Comparison of ENCODE assay signal across 10 cellular contexts in genomic region chr20:31677553-31678260, GRCh38. TPM values are rescaled to one million over a fixed set of nuclear protein-coding genes. Genes with fewer than 3 reads are reported as not detected.
DNase-seq lines count a peak whose midpoint lies in the region; ATAC-seq, FAIRE-seq and TF ChIP-seq lines count a peak whose summit lies in the region.
"Had no signal": no experiment of that assay in that cellular context is flagged by ENCODE, and none has a peak within 500 bp of the region (broad histone marks: within the 10 kb centered on the region; RNA-seq: fewer than 3 reads in every experiment).

No MANE protein-coding gene starts in this region.

- BruUV-seq in OCI-LY7 (replicated peaks; lab: Mats Ljungman, UMichigan) = no TSS peak

- H3K36me3 ChIP-seq in CD4-positive, alpha-beta memory T cell (ENCODE audit: insufficient read depth, low read length) = peaks cover 5% of the 10 kb centered on the region
- H3K36me3 ChIP-seq in OCI-LY7 (ENCODE audit: insufficient read depth, low read length) (peaks cover 50% of the 10 kb centered on the region), pancreas (peaks cover 0 to 11% (median 0%) of the 10 kb centered on the region in 3 donors)

- DNase-seq in CD4-positive, alpha-beta memory T cell = no peak
- DNase-seq in OCI-LY7 (ENCODE audit: low spot score) (no peak), pancreas (no peak), G401 (ENCODE audit: low spot score) (no peak), lower leg skin (ENCODE audit: low spot score in 2 of 2) (no peak)
- DNase-seq: NCI-H510A treated with DMSO at 0.1 percent for 48 hours; stimulated activated CD8-positive, alpha-beta memory T cell treated with anti-CD3 and anti-CD28 coated beads, Interleukin-4, amount 100 ng/mL, for 48 hours had no signal

- 95 to 97% methylated on average over 2 of the region's 2 CpGs for WGBS in pancreas, 2 donors
- 93 to 94% methylated on average over 2 of the region's 2 CpGs for WGBS in lower leg skin, 2 donors

- no peak overlapping the region for H3K4me3 ChIP-seq in CD4-positive, alpha-beta memory T cell (ENCODE audit: low read length in 2 of 2)
- H3K4me3 ChIP-seq in OCI-LY7 (ENCODE audit: low read depth, low read length, poor library complexity, severe bottlenecking) (no peak overlapping the region), pancreas (no peak overlapping the region), lower leg skin (ENCODE audit: low read depth, poor library complexity, severe bottlenecking) (no peak overlapping the region)

- in situ Hi-C loops in G401 (cut with HindIII; ENCODE audit: low sequenced_read_pairs) = no loop called here

- CTCF ChIA-PET in CD4-positive, alpha-beta memory T cell (lab: Charles Lee; ENCODE audit: partially characterized antibody) = interaction anchor here (5.7 to 8.2 kb wide), 2 partner anchors 17 to 46 kb away, joined by 87 to 94 read pairs; partner anchors contain the start of gene BCL2L1
- CTCF ChIA-PET in OCI-LY7 (lab: Charles Lee; ENCODE audit: unreplicated experiment) = interaction anchor here (0.6 to 1.3 kb wide), 3 partner anchors 16 to 46 kb away, joined by 3 to 8 read pairs (median 3); no protein-coding TSS in a partner anchor

- no peak for FAIRE-seq in pancreas (lab: Jason Lieb, UNC)

- H3K27ac Mint-ChIP-seq in CD4-positive, alpha-beta memory T cell = peak overlapping the region; percentile 88 to 97 (median 91)

- no peaks in the 10 kb centered on the region for H3K27me3 Mint-ChIP-seq in CD4-positive, alpha-beta memory T cell

- ATAC-seq in pancreas (no peak), HG02763 (IDR thresholded peaks at IDR 0.05; ENCODE audit: unreplicated experiment) (no peak), GM19351 (IDR thresholded peaks at IDR 0.05; ENCODE audit: unreplicated experiment) (no peak)

- H3K4me1 ChIP-seq in CD4-positive, alpha-beta memory T cell (ENCODE audit: insufficient read depth, low read length) = peaks cover 95% of the 10 kb centered on the region
- H3K4me1 ChIP-seq in OCI-LY7 (ENCODE audit: insufficient read depth, low read length, poor library complexity, severe bottlenecking) = peaks cover 88% of the 10 kb centered on the region
- H3K4me1 ChIP-seq in pancreas = peaks cover 22 to 53% (median 31%) of the 10 kb centered on the region in 3 donors

- intact Hi-C loops in CD4-positive, alpha-beta memory T cell (cut with micrococcal nuclease) = no loop called here
- intact Hi-C loops in OCI-LY7 (cut with micrococcal nuclease; ENCODE audit: unreplicated experiment) (no loop called here), pancreas (cut with DNase I) (no loop called here), lower leg skin (cut with DNase I; ENCODE audit: low total_unique reads) (no loop called here)

- no peak overlapping the region for H3K27ac ChIP-seq in CD4-positive, alpha-beta memory T cell (ENCODE audit: low read depth, low read length)
- H3K27ac ChIP-seq in OCI-LY7 (ENCODE audit: low read depth, low read length, poor library complexity, severe bottlenecking) (peak overlapping the region; percentile 13), cingulate gyrus (ENCODE audit: low read depth, low read length) (peak overlapping the region; percentile 66), pancreas (peak overlapping the region in 3 of 4 donors; percentile 3 to 28 (median 9))

- H4K20me1 ChIP-seq in OCI-LY7 (ENCODE audit: insufficient read depth, low read length) = no peaks in the 10 kb centered on the region

- no peaks in the 10 kb centered on the region for H3K9me3 Mint-ChIP-seq in CD4-positive, alpha-beta memory T cell

- TF ChIP-seq CTCF in OCI-LY7 (conservative IDR thresholded peaks at IDR 0.05; ENCODE audit: low read length) (no peak), pancreas (IDR thresholded peaks at IDR 0.05) (no peak), lower leg skin (IDR thresholded peaks at IDR 0.05) (no peak)

- H2AFZ ChIP-seq in OCI-LY7 (ENCODE audit: low read length) = no peak overlapping the region

- H3K9me2 ChIP-seq in OCI-LY7 (ENCODE audit: insufficient read depth, low read length) = no peaks in the 10 kb centered on the region

- H3K9me3 ChIP-seq in CD4-positive, alpha-beta memory T cell (ENCODE audit: control insufficient read depth in 1 of 2, low read length in 2 of 2) = no peaks in the 10 kb centered on the region
- H3K9me3 ChIP-seq in OCI-LY7 (ENCODE audit: low read length) (no peaks in the 10 kb centered on the region), pancreas (no peaks in the 10 kb centered on the region)

- H3K79me2 ChIP-seq in OCI-LY7 (ENCODE audit: insufficient read depth, low read depth, low read length) = peaks cover 45% of the 10 kb centered on the region; the same call in 1 of the 2 replicates

- no peak overlapping the region for H3K4me2 ChIP-seq in OCI-LY7 (ENCODE audit: low read length)

- no peak for TF ChIP-seq POLR2A in lower leg skin (IDR thresholded peaks at IDR 0.05)

- POLR2A ChIA-PET in CD4-positive, alpha-beta memory T cell (lab: Charles Lee; ENCODE audit: partially characterized antibody) = interaction anchor here (1.3 to 6.0 kb wide), 2 partner anchors 12 to 43 kb away, joined by 4 to 125 read pairs; partner anchors contain the start of gene BCL2L1
- POLR2A ChIA-PET in OCI-LY7 (lab: Charles Lee) = interaction anchor here (0.9 to 1.3 kb wide), 5 partner anchors 13 to 44 kb away, joined by 3 to 5 read pairs (median 4); no protein-coding TSS in a partner anchor

- H3K4me3 Mint-ChIP-seq in CD4-positive, alpha-beta memory T cell = peak overlapping the region in 7 of 8 donors; percentile 9 to 94 (median 62)

- no peaks in the 10 kb centered on the region for H3K27me3 ChIP-seq in CD4-positive, alpha-beta memory T cell (ENCODE audit: insufficient read depth, low read length)
- H3K27me3 ChIP-seq in pancreas = no peaks in the 10 kb centered on the region

- peaks cover 69 to 94% (median 80%) of the 10 kb centered on the region in 4 donors for H3K4me1 Mint-ChIP-seq in CD4-positive, alpha-beta memory T cell

- H3K36me3 Mint-ChIP-seq in CD4-positive, alpha-beta memory T cell = peaks cover 31 to 32% of the 10 kb centered on the region in 2 donors

RNA-seq across cellular contexts. Expression of gene COX4I2, which starts 40.0 kb away (rescaled TPM):
- not detected for total RNA-seq in CD4-positive, alpha-beta memory T cell
- not detected for polyA plus RNA-seq in CD4-positive, alpha-beta memory T cell
- total RNA-seq in OCI-LY7 (2014; rRNA removed; shearing (Covaris generic)) = not detected in 2 replicates
- total RNA-seq in OCI-LY7 (2022) = not detected in 2 replicates
- under 1 TPM in 5 of 6 donors, not detected in 1; 0.28 to 0.94 (median 0.60) TPM for total RNA-seq in pancreas
- polyA plus RNA-seq in pancreas = 1 to 10 TPM; 3.7 to 7.8 TPM
- total RNA-seq in G401 (2014; rRNA removed; shearing (Covaris generic)) = not detected in 2 replicates
- total RNA-seq in lower leg skin = 10 to 100 TPM in 1 of 4 donors, 1 to 10 TPM in 2, under 1 TPM in 1; 0.67 to 19.0 (median 3.3) TPM

RNA-seq across cellular contexts. Expression of gene BCL2L1, which starts 45.0 kb away (rescaled TPM):
- total RNA-seq in CD4-positive, alpha-beta memory T cell = 10 to 100 TPM; 20.3 to 20.8 TPM
- 10 to 100 TPM; 22.8 to 26.1 TPM for polyA plus RNA-seq in CD4-positive, alpha-beta memory T cell
- total RNA-seq in OCI-LY7 (2014; rRNA removed; shearing (Covaris generic)) = 83.2 and 88.8 TPM in 2 replicates
- total RNA-seq in OCI-LY7 (2022) = 64.2 and 71.5 TPM in 2 replicates
- 10 to 100 TPM; 27.3 to 59.8 (median 40.0) TPM for total RNA-seq in pancreas
- polyA plus RNA-seq in pancreas = 10 to 100 TPM; 40.8 to 55.5 TPM
- 104 and 109 TPM in 2 replicates for total RNA-seq in G401 (2014; rRNA removed; shearing (Covaris generic))
- 100 to 1,000 TPM; 115 to 152 (median 125) TPM for total RNA-seq in lower leg skin
